In genomic region chr10:131043039-131043691, GRCh38 we compare ENCODE assay signal across 1 cellular context.
TF ChIP-seq lines count a peak whose summit lies in the region.

No MANE protein-coding gene starts in this region.

TF ChIP-seq in A549, 52 proteins besides CTCF, POLR2A, EP300 and RAD21:
- TF ChIP-seq PBX3 (IDR thresholded peaks at IDR 0.05) = no peak
